9 cellular contexts compared by ENCODE assay signal in genomic region chr2:196101325-196101981, GRCh38.
DNase-seq lines count a peak whose midpoint lies in the region; ATAC-seq and TF ChIP-seq lines count a peak whose summit lies in the region.
"Had no signal": no experiment of that assay in that cellular context is flagged by ENCODE, and none has a peak within 500 bp of the region (broad histone marks: within the 10 kb centered on the region; RNA-seq: fewer than 3 reads in every experiment).

No MANE protein-coding gene starts in this region.

- H3K27me3 Mint-ChIP-seq in nephron (ENCODE audit: low read depth): no peaks in the 10 kb centered on the region

- DNase-seq in activated CD8-positive, alpha-beta memory T cell treated with anti-CD3 and anti-CD28 coated beads for 48 hours (ENCODE audit: low read depth in 2 of 3, low spot score in 2 of 3): peak in 2 of 3 experiments; percentile 10 to 13
- no peak for DNase-seq in KBM-7
- no peak for DNase-seq in C1 segment of cervical spinal cord (lab: John Stamatoyannopoulos, UW)
- no peak for DNase-seq in DMS53 (lab: John Stamatoyannopoulos, UW)

- 0 out of 2 replicates have a peak overlapping the region, but pooled peaks have one; percentile 3 for H3K4me3 ChIP-seq in ACC112 (ENCODE audit: low read depth, low read length)

- H3K4me1 Mint-ChIP-seq in nephron: peaks cover 31% of the 10 kb centered on the region

- H3K79me2 ChIP-seq in ACC112 (ENCODE audit: control insufficient read depth, insufficient read depth, low read length, unreplicated experiment): no peaks in the 10 kb centered on the region

- TF ChIP-seq CTCF in nephron (IDR thresholded peaks at IDR 0.05; ENCODE audit: unreplicated experiment in 3 of 3): no peak

- ATAC-seq in GM19035 (IDR thresholded peaks at IDR 0.05; ENCODE audit: unreplicated experiment) (peak; percentile 94), HG03095 (IDR thresholded peaks at IDR 0.05; ENCODE audit: unreplicated experiment) (peak; percentile 95)

- in situ Hi-C loops in KBM-7 (cut with MboI; ENCODE audit: low pct_unique_long_range_greater_than_20kb, low sequenced_read_pairs): loop anchor here (25.0 kb wide), 2 partner anchors 361 to 661 kb away; no protein-coding TSS in a partner anchor

- peaks cover 2% of the 10 kb centered on the region for H3K9me3 Mint-ChIP-seq in nephron
- H3K9me3 Mint-ChIP-seq: brain had no signal

- H3K4me3 Mint-ChIP-seq in nephron: no peak overlapping the region
- H3K4me3 Mint-ChIP-seq: brain had no signal

- H3K36me3 ChIP-seq in ACC112 (ENCODE audit: insufficient read depth, low read length): no peaks in the 10 kb centered on the region

- peak overlapping the region in 2 of 3 experiments; percentile 23 to 46 for H3K27ac Mint-ChIP-seq in nephron

- H3K27ac ChIP-seq in ACC112 (ENCODE audit: low read depth, low read length): peak overlapping the region; percentile 45

- H3K4me1 ChIP-seq in ACC112 (ENCODE audit: control insufficient read depth, insufficient read depth, low read length, unreplicated experiment): peaks cover 19% of the 10 kb centered on the region

- H2AFZ ChIP-seq in ACC112 (ENCODE audit: low read length, unreplicated experiment): peak overlapping the region; percentile 7

- no peaks in the 10 kb centered on the region for H3K36me3 Mint-ChIP-seq in nephron (ENCODE audit: low read depth)
- H3K36me3 Mint-ChIP-seq: brain had no signal

- H3K27me3 ChIP-seq in ACC112 (ENCODE audit: insufficient read depth, low read length): no peaks in the 10 kb centered on the region

Comparison
In these comparisons a context has a peak if more than half of its experiments do, and no peak if none do; other contexts are left out.
1. DNase-seq: peak in activated CD8-positive, alpha-beta memory T cell treated with anti-CD3 and anti-CD28 coated beads for 48 hours (2 of 3); none in KBM-7 (single experiment), C1 segment of cervical spinal cord (0 of 14) and DMS53 (single experiment).